In the genomic region with DNA sequence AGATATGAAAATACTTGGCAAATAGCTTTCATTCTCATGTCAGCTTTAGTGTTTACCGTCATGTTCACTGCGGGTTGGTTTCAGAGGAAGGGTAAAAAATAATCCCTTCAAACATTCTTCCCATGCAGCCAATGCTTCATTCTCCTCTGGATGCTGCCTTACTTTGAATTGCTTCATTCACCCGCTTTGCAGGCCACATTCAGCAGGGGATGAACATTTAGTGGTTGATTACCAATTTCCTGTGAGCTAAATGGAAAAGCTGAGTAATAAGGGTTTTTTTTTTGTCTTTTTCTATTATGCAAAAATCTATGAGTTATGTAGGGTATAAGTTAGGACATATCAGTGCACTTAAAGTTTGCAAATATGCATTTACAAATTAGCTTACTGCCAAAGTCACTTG, we compare ENCODE assay signal across 12 cellular contexts.
DNase-seq lines count a peak whose midpoint lies in the region; ATAC-seq, FAIRE-seq and TF ChIP-seq lines count a peak whose summit lies in the region.
"Had no signal": no experiment of that assay in that cellular context is flagged by ENCODE, and none has a peak within 500 bp of the region (broad histone marks: within the 10 kb centered on the region; RNA-seq: fewer than 3 reads in every experiment).

No MANE protein-coding gene starts in this region.

- H3K4me3 ChIP-seq in bronchial epithelial cell (ENCODE audit: low read depth, low read length): no peak overlapping the region
- no peak overlapping the region for H3K4me3 ChIP-seq in CD8-positive, alpha-beta memory T cell (ENCODE audit: low read length)
- H3K4me3 ChIP-seq: breast epithelium had no signal

- no peak overlapping the region for H3K4me3 Mint-ChIP-seq in CD8-positive, alpha-beta memory T cell

- no peaks in the 10 kb centered on the region for H3K27me3 Mint-ChIP-seq in CD8-positive, alpha-beta memory T cell

- no peak overlapping the region for H3K27ac Mint-ChIP-seq in CD8-positive, alpha-beta memory T cell

- no peaks in the 10 kb centered on the region for H3K36me3 Mint-ChIP-seq in CD8-positive, alpha-beta memory T cell

- H3K4me1 Mint-ChIP-seq in CD8-positive, alpha-beta memory T cell: no peaks in the 10 kb centered on the region

- CTCF ChIA-PET in HEK293T (lab: Yijun Ruan, JAX): no interaction called here
- CTCF ChIA-PET in CD8-positive, alpha-beta memory T cell (lab: Charles Lee): no interaction called here

- DNase-seq in GM03348 (ENCODE audit: low spot score) (peak; percentile 10), bronchial epithelial cell (ENCODE audit: low read depth) (peak; percentile 46), HEK293T (ENCODE audit: extremely low spot score) (no peak), ureter (ENCODE audit: low spot score) (no peak)
- no peak for DNase-seq in CD8-positive, alpha-beta memory T cell
- DNase-seq: H7, NCI-H1417 treated with DMSO at 0.1 percent for 48 hours, substantia nigra had no signal

- H3K27ac ChIP-seq in CD8-positive, alpha-beta memory T cell (ENCODE audit: low read depth, low read length): no peak overlapping the region
- H3K27ac ChIP-seq: breast epithelium had no signal

- H3K9me3 Mint-ChIP-seq in CD8-positive, alpha-beta memory T cell: peaks cover 0 to 3% (median 0%) of the 10 kb centered on the region in 5 donors

- no peak for FAIRE-seq in bronchial epithelial cell (lab: Jason Lieb, UNC)

- H3K4me1 ChIP-seq in CD8-positive, alpha-beta memory T cell (ENCODE audit: insufficient read depth, low read length): no peaks in the 10 kb centered on the region
- H3K4me1 ChIP-seq: breast epithelium had no signal

- no peak for TF ChIP-seq CTCF in bronchial epithelial cell (IDR thresholded peaks at IDR 0.05; ENCODE audit: insufficient read depth, low read length, severe bottlenecking)

- POLR2A ChIA-PET in HEK293T (lab: Yijun Ruan, JAX): no interaction called here
- POLR2A ChIA-PET in CD8-positive, alpha-beta memory T cell (lab: Charles Lee): no interaction called here

- no peaks in the 10 kb centered on the region for H3K36me3 ChIP-seq in bronchial epithelial cell (ENCODE audit: control insufficient read depth, insufficient read depth, low read length)
- H3K36me3 ChIP-seq in CD8-positive, alpha-beta memory T cell (ENCODE audit: insufficient read depth, low read length): no peaks in the 10 kb centered on the region
- H3K36me3 ChIP-seq: breast epithelium had no signal

- H3K9me3 ChIP-seq in CD8-positive, alpha-beta memory T cell (ENCODE audit: low read length): no peaks in the 10 kb centered on the region
- H3K9me3 ChIP-seq: breast epithelium had no signal

- no peaks in the 10 kb centered on the region for H3K27me3 ChIP-seq in bronchial epithelial cell (ENCODE audit: control insufficient read depth, insufficient read depth, low read length)
- H3K27me3 ChIP-seq in CD8-positive, alpha-beta memory T cell (ENCODE audit: insufficient read depth, low read length, poor library complexity, severe bottlenecking): no peaks in the 10 kb centered on the region
- H3K27me3 ChIP-seq: breast epithelium had no signal

- ATAC-seq in GM21381 (IDR thresholded peaks at IDR 0.05; ENCODE audit: unreplicated experiment): peak; percentile 64
- peak; percentile 66 for ATAC-seq in HG03520 (IDR thresholded peaks at IDR 0.05; ENCODE audit: unreplicated experiment)
- ATAC-seq in GM21717 (IDR thresholded peaks at IDR 0.05; ENCODE audit: unreplicated experiment): no peak

TF ChIP-seq in HEK293T, 16 proteins besides CTCF, POLR2A, EP300 and RAD21:
- TF ChIP-seq, protein P1, sequence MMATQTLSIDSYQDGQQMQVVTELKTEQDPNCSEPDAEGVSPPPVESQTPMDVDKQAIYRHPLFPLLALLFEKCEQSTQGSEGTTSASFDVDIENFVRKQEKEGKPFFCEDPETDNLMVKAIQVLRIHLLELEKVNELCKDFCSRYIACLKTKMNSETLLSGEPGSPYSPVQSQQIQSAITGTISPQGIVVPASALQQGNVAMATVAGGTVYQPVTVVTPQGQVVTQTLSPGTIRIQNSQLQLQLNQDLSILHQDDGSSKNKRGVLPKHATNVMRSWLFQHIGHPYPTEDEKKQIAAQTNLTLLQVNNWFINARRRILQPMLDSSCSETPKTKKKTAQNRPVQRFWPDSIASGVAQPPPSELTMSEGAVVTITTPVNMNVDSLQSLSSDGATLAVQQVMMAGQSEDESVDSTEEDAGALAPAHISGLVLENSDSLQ (IDR thresholded peaks at IDR 0.05): no peak
- TF ChIP-seq SP1 (IDR thresholded peaks at IDR 0.05) (no peak), HDGF (IDR thresholded peaks at IDR 0.05; ENCODE audit: borderline replicate concordance) (no peak), SUZ12 (IDR thresholded peaks at IDR 0.05) (no peak), LEF1 (IDR thresholded peaks at IDR 0.05; ENCODE audit: borderline replicate concordance) (no peak), TARDBP (IDR thresholded peaks at IDR 0.05) (no peak), FOXM1 (IDR thresholded peaks at IDR 0.05; ENCODE audit: borderline replicate concordance) (no peak), L3MBTL2 (conservative IDR thresholded peaks at IDR 0.05) (no peak), ELF4 (IDR thresholded peaks at IDR 0.05) (no peak), ARNT (IDR thresholded peaks at IDR 0.05) (no peak), FOXK2 (IDR thresholded peaks at IDR 0.05) (no peak)
TF ChIP-seq in HEK293T: peak in this region for 0.

Comparison
In these comparisons a context has a peak if more than half of its experiments do, and no peak if none do; other contexts are left out.
1. DNase-seq: peak in GM03348 (single experiment) and bronchial epithelial cell (single experiment); none in HEK293T (single experiment), ureter (single experiment) and CD8-positive, alpha-beta memory T cell (0 of 5).